In the genomic region with DNA sequence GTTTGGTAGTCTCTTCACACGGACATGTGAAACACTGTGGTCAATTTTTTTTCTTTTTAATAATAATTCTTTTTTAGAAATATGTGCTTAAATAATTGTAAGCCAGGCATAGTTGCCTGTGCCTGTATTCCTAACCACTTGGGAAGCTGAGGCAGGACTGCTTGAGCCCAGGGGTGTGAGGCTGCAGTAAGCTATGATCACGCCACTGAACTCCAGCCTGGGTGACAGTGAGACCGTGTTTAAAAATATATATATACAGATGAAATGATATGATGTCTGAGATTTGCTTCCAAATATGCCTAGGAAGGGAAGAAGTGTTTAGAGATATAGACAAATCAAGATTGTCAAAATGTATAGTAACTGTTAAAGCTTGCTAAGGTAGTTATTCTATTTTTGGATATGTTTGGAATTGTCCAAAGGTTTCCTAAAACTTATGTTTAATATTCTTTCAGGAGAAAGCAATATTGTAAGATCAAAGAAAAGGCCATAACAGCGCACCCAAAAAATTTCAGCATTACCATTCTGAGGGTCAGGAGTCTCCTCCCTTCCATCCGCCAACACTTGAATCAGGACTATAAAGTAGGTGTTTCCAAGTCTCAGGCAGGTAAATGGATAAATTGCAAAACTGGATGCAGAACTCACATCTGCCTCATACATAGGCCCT, we compare ENCODE assay signal across 8 cellular contexts. TPM values are rescaled to one million over a fixed set of nuclear protein-coding genes. Genes with fewer than 3 reads are reported as not detected.
DNase-seq lines count a peak whose midpoint lies in the region; ATAC-seq and TF ChIP-seq lines count a peak whose summit lies in the region.

No MANE protein-coding gene starts in this region.

- peak overlapping the region; percentile 98 for H3K27ac ChIP-seq in RWPE2 (ENCODE audit: poor library complexity, severe bottlenecking)

- H3K4me3 ChIP-seq in RWPE2 (ENCODE audit: severe bottlenecking) (peak overlapping the region; percentile 64), fibroblast of pulmonary artery (replicated peaks; ENCODE audit: low read depth, low read length) (peak overlapping the region; percentile 80), retinal pigment epithelial cell (ENCODE audit: low read length) (peak overlapping the region; percentile 91)

- DNase-seq in RWPE2 (ENCODE audit: low spot score) (no peak), fibroblast of pulmonary artery (ENCODE audit: low read depth) (no peak), retinal pigment epithelial cell (ENCODE audit: low read depth) (no peak), cerebellum (ENCODE audit: low spot score) (no peak), COLO829 (ENCODE audit: low spot score) (no peak), GM19238 (ENCODE audit: insufficient read length, low spot score) (no peak)

- H3K4me1 ChIP-seq in RWPE2 (ENCODE audit: insufficient read depth, poor library complexity, severe bottlenecking): peaks cover 44% of the 10 kb centered on the region

- H3K27me3 ChIP-seq in RWPE2 (ENCODE audit: insufficient read depth, poor library complexity, severe bottlenecking): no peaks in the 10 kb centered on the region

- peaks cover 14% of the 10 kb centered on the region for H3K36me3 ChIP-seq in RWPE2 (ENCODE audit: low read depth)

- H3K9me3 ChIP-seq in RWPE2 (ENCODE audit: severe bottlenecking): no peaks in the 10 kb centered on the region

- no peak for TF ChIP-seq CTCF in RWPE2 (IDR thresholded peaks at IDR 0.05; ENCODE audit: poor library complexity, severe bottlenecking)
- no peak for TF ChIP-seq CTCF in fibroblast of pulmonary artery (IDR thresholded peaks at IDR 0.05; ENCODE audit: low read length, missing control alignments)
- no peak for TF ChIP-seq CTCF in retinal pigment epithelial cell (conservative IDR thresholded peaks at IDR 0.05; ENCODE audit: low read depth, low read length)

- ATAC-seq in GM18867 (IDR thresholded peaks at IDR 0.05; ENCODE audit: unreplicated experiment) (peak; percentile 9), HG02610 (IDR thresholded peaks at IDR 0.05; ENCODE audit: unreplicated experiment) (peak; percentile 13), RWPE2 (ENCODE audit: low read depth) (no peak; the same call in 2 of the 3 replicates)

RNA-seq across cellular contexts. Expression of gene SELENOT, which starts 0.6 kb away (rescaled TPM):
- 77.0 TPM for total RNA-seq in cerebellum

RNA-seq across cellular contexts. Expression of gene EIF2A, which starts 56.0 kb away (rescaled TPM):
- 124 TPM for total RNA-seq in cerebellum

RNA-seq across cellular contexts. Expression of gene SERP1, which starts 56.3 kb away (rescaled TPM):
- 73.7 TPM for total RNA-seq in cerebellum
